ENCODE assay signal across 1 cellular context in the genomic region with DNA sequence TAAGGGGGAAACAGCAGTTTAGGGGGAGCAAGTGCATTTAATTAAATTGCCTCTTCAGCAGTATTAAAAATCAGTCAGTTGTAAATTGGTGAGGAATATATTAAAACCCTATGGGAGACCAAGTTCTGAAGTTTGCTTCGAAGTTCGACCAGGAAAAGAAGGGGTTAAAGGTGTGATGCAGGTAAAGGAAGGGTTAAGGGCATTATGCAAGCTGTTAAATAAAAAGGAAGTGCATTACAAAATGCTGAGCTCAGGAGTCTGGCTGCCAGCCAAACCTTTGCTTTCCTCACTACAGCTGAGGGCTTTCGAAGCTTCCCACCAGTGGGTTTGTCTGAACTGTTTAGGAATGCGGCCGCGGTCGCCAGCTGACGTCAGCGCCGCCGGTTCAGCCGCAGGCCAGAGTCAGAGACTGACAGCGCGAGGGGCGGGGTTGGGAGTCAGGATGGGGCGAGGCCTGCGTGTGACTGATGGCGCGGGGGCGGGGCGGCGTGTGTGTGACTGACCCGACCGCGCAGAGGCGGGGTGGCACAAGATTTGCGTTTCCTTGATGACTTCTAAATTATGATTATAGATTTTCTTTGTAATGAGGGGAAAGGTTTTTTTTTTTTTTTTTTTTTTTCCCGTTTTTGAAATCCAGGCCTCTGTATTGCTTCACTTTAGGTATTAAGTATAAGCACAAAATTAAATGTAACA.
A peak's percentile ranks its signal among the peaks of the same experiment; 100 is the strongest.
TF ChIP-seq lines count a peak whose summit lies in the region.

No MANE protein-coding gene starts in this region.

TF ChIP-seq in HepG2, 621 proteins besides CTCF, POLR2A, EP300 and RAD21 (continued from another document and continues in another):
- TF ChIP-seq BCLAF1 (IDR thresholded peaks at IDR 0.05) = no peak
- TF ChIP-seq GATAD2A (CRISPR knock-in tag; IDR thresholded peaks at IDR 0.05) = peak; percentile 86
- no peak for TF ChIP-seq ZFP1 (CRISPR knock-in tag; IDR thresholded peaks at IDR 0.05)
- peak; percentile 71 for TF ChIP-seq HOXA5 (CRISPR knock-in tag; IDR thresholded peaks at IDR 0.05)
- TF ChIP-seq ZBTB46 (CRISPR knock-in tag; IDR thresholded peaks at IDR 0.05; ENCODE audit: borderline replicate concordance) = no peak
- TF ChIP-seq ZNF547 (CRISPR knock-in tag; IDR thresholded peaks at IDR 0.05) = no peak
- no peak for TF ChIP-seq CENPT (CRISPR knock-in tag; IDR thresholded peaks at IDR 0.05; ENCODE audit: low read depth)
- peak; percentile 70; the same call in 1 of the 2 replicates for TF ChIP-seq KAT8 (CRISPR knock-in tag; IDR thresholded peaks at IDR 0.05)
- TF ChIP-seq, protein P1, sequence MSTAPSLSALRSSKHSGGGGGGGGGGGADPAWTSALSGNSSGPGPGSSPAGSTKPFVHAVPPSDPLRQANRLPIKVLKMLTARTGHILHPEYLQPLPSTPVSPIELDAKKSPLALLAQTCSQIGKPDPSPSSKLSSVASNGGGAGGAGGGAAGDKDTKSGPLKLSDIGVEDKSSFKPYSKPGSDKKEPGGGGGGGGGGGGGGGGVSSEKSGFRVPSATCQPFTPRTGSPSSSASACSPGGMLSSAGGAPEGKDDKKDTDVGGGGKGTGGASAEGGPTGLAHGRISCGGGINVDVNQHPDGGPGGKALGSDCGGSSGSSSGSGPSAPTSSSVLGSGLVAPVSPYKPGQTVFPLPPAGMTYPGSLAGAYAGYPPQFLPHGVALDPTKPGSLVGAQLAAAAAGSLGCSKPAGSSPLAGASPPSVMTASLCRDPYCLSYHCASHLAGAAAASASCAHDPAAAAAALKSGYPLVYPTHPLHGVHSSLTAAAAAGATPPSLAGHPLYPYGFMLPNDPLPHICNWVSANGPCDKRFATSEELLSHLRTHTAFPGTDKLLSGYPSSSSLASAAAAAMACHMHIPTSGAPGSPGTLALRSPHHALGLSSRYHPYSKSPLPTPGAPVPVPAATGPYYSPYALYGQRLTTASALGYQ (CRISPR knock-in tag; IDR thresholded peaks at IDR 0.05) = peak; percentile 51; the same call in 1 of the 2 replicates
- TF ChIP-seq SALL1 (CRISPR knock-in tag; IDR thresholded peaks at IDR 0.05) = peak; percentile 81
- TF ChIP-seq ZNF367 (CRISPR knock-in tag; IDR thresholded peaks at IDR 0.05; ENCODE audit: borderline replicate concordance) = no peak
- TF ChIP-seq, protein P2, sequence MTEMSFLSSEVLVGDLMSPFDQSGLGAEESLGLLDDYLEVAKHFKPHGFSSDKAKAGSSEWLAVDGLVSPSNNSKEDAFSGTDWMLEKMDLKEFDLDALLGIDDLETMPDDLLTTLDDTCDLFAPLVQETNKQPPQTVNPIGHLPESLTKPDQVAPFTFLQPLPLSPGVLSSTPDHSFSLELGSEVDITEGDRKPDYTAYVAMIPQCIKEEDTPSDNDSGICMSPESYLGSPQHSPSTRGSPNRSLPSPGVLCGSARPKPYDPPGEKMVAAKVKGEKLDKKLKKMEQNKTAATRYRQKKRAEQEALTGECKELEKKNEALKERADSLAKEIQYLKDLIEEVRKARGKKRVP (CRISPR knock-in tag; IDR thresholded peaks at IDR 0.05) = peak in 1 of 2 experiments; percentile 59; a peak in 2 of 4 replicates
- TF ChIP-seq, protein P3, sequence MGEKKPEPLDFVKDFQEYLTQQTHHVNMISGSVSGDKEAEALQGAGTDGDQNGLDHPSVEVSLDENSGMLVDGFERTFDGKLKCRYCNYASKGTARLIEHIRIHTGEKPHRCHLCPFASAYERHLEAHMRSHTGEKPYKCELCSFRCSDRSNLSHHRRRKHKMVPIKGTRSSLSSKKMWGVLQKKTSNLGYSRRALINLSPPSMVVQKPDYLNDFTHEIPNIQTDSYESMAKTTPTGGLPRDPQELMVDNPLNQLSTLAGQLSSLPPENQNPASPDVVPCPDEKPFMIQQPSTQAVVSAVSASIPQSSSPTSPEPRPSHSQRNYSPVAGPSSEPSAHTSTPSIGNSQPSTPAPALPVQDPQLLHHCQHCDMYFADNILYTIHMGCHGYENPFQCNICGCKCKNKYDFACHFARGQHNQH (CRISPR knock-in tag; IDR thresholded peaks at IDR 0.05) = peak; percentile 54; the same call in 1 of the 2 replicates
- peak in 1 of 2 experiments; percentile 79; a peak in 2 of 4 replicates for TF ChIP-seq KLF16 (CRISPR knock-in tag; IDR thresholded peaks at IDR 0.05)
- TF ChIP-seq SNAPC4 (CRISPR knock-in tag; IDR thresholded peaks at IDR 0.05) = no peak
- no peak for TF ChIP-seq ZZZ3 (CRISPR knock-in tag; IDR thresholded peaks at IDR 0.05; ENCODE audit: borderline replicate concordance)
- no peak for TF ChIP-seq ZNF20 (CRISPR knock-in tag; IDR thresholded peaks at IDR 0.05)
- TF ChIP-seq ZNF263 (CRISPR knock-in tag; IDR thresholded peaks at IDR 0.05) = no peak
- peak; percentile 56; the same call in 1 of the 2 replicates for TF ChIP-seq HNF4G (IDR thresholded peaks at IDR 0.05; ENCODE audit: borderline replicate concordance, low read depth, low read length)
- no peak for TF ChIP-seq HNF4G (CRISPR knock-in tag; IDR thresholded peaks at IDR 0.05; ENCODE audit: borderline replicate concordance, low read depth)
- TF ChIP-seq, protein P4, sequence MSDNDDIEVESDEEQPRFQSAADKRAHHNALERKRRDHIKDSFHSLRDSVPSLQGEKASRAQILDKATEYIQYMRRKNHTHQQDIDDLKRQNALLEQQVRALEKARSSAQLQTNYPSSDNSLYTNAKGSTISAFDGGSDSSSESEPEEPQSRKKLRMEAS (IDR thresholded peaks at IDR 0.05) = peak; percentile 51
- no peak for TF ChIP-seq LRRFIP1 (CRISPR knock-in tag; conservative IDR thresholded peaks at IDR 0.05)
- TF ChIP-seq GTF2F1 (IDR thresholded peaks at IDR 0.05; ENCODE audit: low read length) = no peak
- no peak for TF ChIP-seq SP5 (CRISPR knock-in tag; IDR thresholded peaks at IDR 0.05; ENCODE audit: borderline replicate concordance, low read depth)
- no peak for TF ChIP-seq SAFB2 (CRISPR knock-in tag; IDR thresholded peaks at IDR 0.05; ENCODE audit: borderline replicate concordance, low read depth)
- TF ChIP-seq, protein P5, sequence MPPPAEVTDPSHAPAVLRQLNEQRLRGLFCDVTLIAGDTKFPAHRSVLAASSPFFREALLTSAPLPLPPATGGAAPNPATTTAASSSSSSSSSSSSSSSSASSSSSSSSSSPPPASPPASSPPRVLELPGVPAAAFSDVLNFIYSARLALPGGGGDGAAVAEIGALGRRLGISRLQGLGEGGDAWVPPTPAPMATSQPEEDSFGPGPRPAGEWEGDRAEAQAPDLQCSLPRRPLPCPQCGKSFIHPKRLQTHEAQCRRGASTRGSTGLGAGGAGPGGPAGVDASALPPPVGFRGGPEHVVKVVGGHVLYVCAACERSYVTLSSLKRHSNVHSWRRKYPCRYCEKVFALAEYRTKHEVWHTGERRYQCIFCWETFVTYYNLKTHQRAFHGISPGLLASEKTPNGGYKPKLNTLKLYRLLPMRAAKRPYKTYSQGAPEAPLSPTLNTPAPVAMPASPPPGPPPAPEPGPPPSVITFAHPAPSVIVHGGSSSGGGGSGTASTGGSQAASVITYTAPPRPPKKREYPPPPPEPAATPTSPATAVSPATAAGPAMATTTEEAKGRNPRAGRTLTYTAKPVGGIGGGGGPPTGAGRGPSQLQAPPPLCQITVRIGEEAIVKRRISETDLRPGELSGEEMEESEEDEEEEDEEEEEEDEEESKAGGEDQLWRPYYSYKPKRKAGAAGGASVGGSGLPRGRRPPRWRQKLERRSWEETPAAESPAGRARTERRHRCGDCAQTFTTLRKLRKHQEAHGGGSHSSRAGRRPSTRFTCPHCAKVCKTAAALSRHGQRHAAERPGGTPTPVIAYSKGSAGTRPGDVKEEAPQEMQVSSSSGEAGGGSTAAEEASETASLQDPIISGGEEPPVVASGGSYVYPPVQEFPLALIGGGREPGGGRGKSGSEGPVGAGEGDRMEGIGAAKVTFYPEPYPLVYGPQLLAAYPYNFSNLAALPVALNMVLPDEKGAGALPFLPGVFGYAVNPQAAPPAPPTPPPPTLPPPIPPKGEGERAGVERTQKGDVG (CRISPR knock-in tag; IDR thresholded peaks at IDR 0.05; ENCODE audit: borderline replicate concordance) = no peak
- no peak for TF ChIP-seq TBP (CRISPR knock-in tag; IDR thresholded peaks at IDR 0.05)
